Comparison of ENCODE assay signal across 8 cellular contexts in the genomic region with DNA sequence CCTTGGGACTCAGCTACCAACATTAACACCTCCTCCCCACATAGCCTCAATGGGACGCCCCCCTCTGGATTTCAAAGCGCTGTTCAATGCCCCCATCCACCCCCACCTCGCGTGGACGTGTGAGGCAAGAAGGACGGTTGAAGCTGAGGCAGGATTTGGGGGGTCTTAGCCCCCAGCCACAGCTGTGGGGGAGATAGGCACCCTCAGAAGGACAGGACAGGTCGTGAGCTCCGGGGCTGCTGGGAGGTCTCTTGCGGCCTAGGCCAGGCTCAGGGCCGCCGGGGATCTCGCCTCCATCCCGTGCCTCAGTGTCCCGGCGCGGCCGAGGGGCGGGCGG. TPM values are rescaled to one million over a fixed set of nuclear protein-coding genes. Genes with fewer than 3 reads are reported as not detected.
A peak's percentile ranks its signal among the peaks of the same experiment; 100 is the strongest.
DNase-seq lines count a peak whose midpoint lies in the region; ATAC-seq and TF ChIP-seq lines count a peak whose summit lies in the region.

No MANE protein-coding gene starts in this region.

- intact Hi-C loops in activated B cell treated with CpG ODN at 0.5 μM for 24 hours (cut with micrococcal nuclease): no loop called here

- H3K4me3 ChIP-seq in H7 (ENCODE audit: insufficient read depth, low read depth, low read length) (peak overlapping the region; percentile 70), hepatocyte (no peak overlapping the region)

- H4K20me1 ChIP-seq in hepatocyte (ENCODE audit: insufficient read depth, poor library complexity, severe bottlenecking): no peaks in the 10 kb centered on the region

- no peak for DNase-seq in H7
- no peak for DNase-seq in activated B cell treated with CpG ODN at 0.5 μM for 24 hours
- no peak for DNase-seq in hepatocyte (ENCODE audit: low spot score)
- DNase-seq in stimulated activated effector memory CD8-positive, alpha-beta T cell treated with anti-CD3 and anti-CD28 coated beads, Interleukin-12 subunit alpha, Interleukin-12 subunit beta, amount 100 ng/mL, for 72 hours (ENCODE audit: low spot score in 2 of 2): peak in 1 of 2 donors; percentile 57
- no peak for DNase-seq in AML-193 (lab: John Stamatoyannopoulos, UW)
- DNase-seq in NCI-H2107 treated with DMSO at 0.1 percent for 48 hours (lab: John Stamatoyannopoulos, UW; ENCODE audit: unreplicated experiment): no peak
- no peak for DNase-seq in GOT3 (lab: John Stamatoyannopoulos, UW)
- no peak for DNase-seq in mucosa of gallbladder (ENCODE audit: low spot score)

- H3K36me3 ChIP-seq in H7 (replicated peaks; ENCODE audit: control insufficient read depth, insufficient read depth, low read length) (no peaks in the 10 kb centered on the region), hepatocyte (replicated peaks; ENCODE audit: insufficient read depth, low read depth) (no peaks in the 10 kb centered on the region)

- no peaks in the 10 kb centered on the region for H3K36me3 Mint-ChIP-seq in activated B cell treated with CpG ODN at 0.5 μM for 24 hours (ENCODE audit: low read depth)
- no peaks in the 10 kb centered on the region for H3K36me3 Mint-ChIP-seq in stimulated activated effector memory CD8-positive, alpha-beta T cell treated with anti-CD3 and anti-CD28 coated beads, Interleukin-12 subunit alpha, Interleukin-12 subunit beta, amount 100 ng/mL, for 72 hours

- H3K9me3 ChIP-seq in hepatocyte (ENCODE audit: low read depth): no peaks in the 10 kb centered on the region

- H3K4me1 Mint-ChIP-seq in activated B cell treated with CpG ODN at 0.5 μM for 24 hours: peaks cover 15% of the 10 kb centered on the region
- peaks cover 30% of the 10 kb centered on the region for H3K4me1 Mint-ChIP-seq in stimulated activated effector memory CD8-positive, alpha-beta T cell treated with anti-CD3 and anti-CD28 coated beads, Interleukin-12 subunit alpha, Interleukin-12 subunit beta, amount 100 ng/mL, for 72 hours

- peak overlapping the region; percentile 90 for H3K27ac ChIP-seq in hepatocyte

- H3K4me2 ChIP-seq in hepatocyte: peak overlapping the region; percentile 99

- H2AFZ ChIP-seq in hepatocyte: peak overlapping the region; percentile 99

- no peak for ATAC-seq in activated B cell treated with CpG ODN at 0.5 μM for 24 hours (ENCODE audit: low read depth)
- ATAC-seq in stimulated activated effector memory CD8-positive, alpha-beta T cell treated with anti-CD3 and anti-CD28 coated beads, Interleukin-12 subunit alpha, Interleukin-12 subunit beta, amount 100 ng/mL, for 72 hours: peak; percentile 3

- CTCF ChIA-PET in activated B cell treated with CpG ODN at 0.5 μM for 24 hours (lab: Charles Lee): interaction anchor here (0.7 to 4.4 kb wide), 21 partner anchors 9 to 296 kb away, joined by 3 to 148 read pairs (median 5); partner anchors contain the start of genes AAAS, AMHR2, ESPL1 and MYG1

- no peaks in the 10 kb centered on the region for H3K79me2 ChIP-seq in hepatocyte

- no peak for TF ChIP-seq CTCF in activated B cell treated with CpG ODN at 0.5 μM for 24 hours (IDR thresholded peaks at IDR 0.05)
- TF ChIP-seq CTCF in hepatocyte (IDR thresholded peaks at IDR 0.05; ENCODE audit: poor library complexity): no peak

- H3K27me3 ChIP-seq in H7 (ENCODE audit: control insufficient read depth, insufficient read depth, low read length) (peaks cover 7% of the 10 kb centered on the region), hepatocyte (no peaks in the 10 kb centered on the region)

- WGBS in hepatocyte (ENCODE audit: low lambda C conversion rate, missing lambda C conversion rate): 5% methylated on average over 14 of the region's 19 CpGs

- peaks cover 9% of the 10 kb centered on the region for H3K27me3 Mint-ChIP-seq in activated B cell treated with CpG ODN at 0.5 μM for 24 hours

- POLR2A ChIA-PET in activated B cell treated with CpG ODN at 0.5 μM for 24 hours (lab: Charles Lee): interaction anchor here (0.6 to 2.8 kb wide), 11 partner anchors 14 to 157 kb away, joined by 3 to 24 read pairs (median 8); partner anchors contain the start of genes AAAS, SP1 and TARBP2

- H3K9me3 Mint-ChIP-seq in activated B cell treated with CpG ODN at 0.5 μM for 24 hours: no peaks in the 10 kb centered on the region
- H3K9me3 Mint-ChIP-seq in stimulated activated effector memory CD8-positive, alpha-beta T cell treated with anti-CD3 and anti-CD28 coated beads, Interleukin-12 subunit alpha, Interleukin-12 subunit beta, amount 100 ng/mL, for 72 hours: no peaks in the 10 kb centered on the region

- H3K4me3 Mint-ChIP-seq in activated B cell treated with CpG ODN at 0.5 μM for 24 hours: peak overlapping the region; percentile 67
- peak overlapping the region; percentile 97 for H3K4me3 Mint-ChIP-seq in stimulated activated effector memory CD8-positive, alpha-beta T cell treated with anti-CD3 and anti-CD28 coated beads, Interleukin-12 subunit alpha, Interleukin-12 subunit beta, amount 100 ng/mL, for 72 hours

- H3K27ac Mint-ChIP-seq in activated B cell treated with CpG ODN at 0.5 μM for 24 hours: no peak overlapping the region
- peak overlapping the region; percentile 95 for H3K27ac Mint-ChIP-seq in stimulated activated effector memory CD8-positive, alpha-beta T cell treated with anti-CD3 and anti-CD28 coated beads, Interleukin-12 subunit alpha, Interleukin-12 subunit beta, amount 100 ng/mL, for 72 hours

- H3K4me1 ChIP-seq in hepatocyte (ENCODE audit: insufficient read depth): peaks cover 5% of the 10 kb centered on the region

- no peaks in the 10 kb centered on the region for H3K9me2 ChIP-seq in hepatocyte (replicated peaks; ENCODE audit: insufficient read depth)

RNA-seq across cellular contexts. Expression of gene SP7, which starts 8.3 kb away (rescaled TPM):
- total RNA-seq in H7 (2014; rRNA removed; shearing (Covaris generic)): 0.14 and 0.44 TPM in 2 replicates
- total RNA-seq in activated B cell treated with CpG ODN at 0.5 μM for 24 hours: not detected in 2 replicates
- total RNA-seq in hepatocyte: 0.20 TPM in 1 of 2 replicates, not detected in the other
- polyA plus RNA-seq in hepatocyte: 0.60 TPM in 1 of 2 replicates, not detected in the other
- total RNA-seq in mucosa of gallbladder: not detected

RNA-seq across cellular contexts. Expression of gene AAAS, which starts 23.0 kb away (rescaled TPM):
- total RNA-seq in H7 (2014; rRNA removed; shearing (Covaris generic)): 131 and 137 TPM in 2 replicates
- 57.3 and 72.1 TPM in 2 replicates for total RNA-seq in activated B cell treated with CpG ODN at 0.5 μM for 24 hours
- 57.3 and 60.3 TPM in 2 replicates for total RNA-seq in hepatocyte
- 70.6 and 79.9 TPM in 2 replicates for polyA plus RNA-seq in hepatocyte
- total RNA-seq in mucosa of gallbladder: 55.5 TPM

RNA-seq across cellular contexts. Expression of gene SP1, which starts 35.5 kb away (rescaled TPM):
- total RNA-seq in H7 (2014; rRNA removed; shearing (Covaris generic)): 46.7 and 51.8 TPM in 2 replicates
- total RNA-seq in activated B cell treated with CpG ODN at 0.5 μM for 24 hours (99.2 and 102 TPM in 2 replicates), hepatocyte (48.0 and 53.3 TPM in 2 replicates), mucosa of gallbladder (104 TPM)
- 11.0 and 12.8 TPM in 2 replicates for polyA plus RNA-seq in hepatocyte

RNA-seq across cellular contexts. Expression of gene MYG1, which starts 45.0 kb away (rescaled TPM):
- total RNA-seq in H7 (2014; rRNA removed; shearing (Covaris generic)): 74.2 and 98.0 TPM in 2 replicates
- total RNA-seq in activated B cell treated with CpG ODN at 0.5 μM for 24 hours: 59.1 and 65.3 TPM in 2 replicates
- total RNA-seq in hepatocyte: 25.5 and 35.8 TPM in 2 replicates
- polyA plus RNA-seq in hepatocyte: 34.6 and 35.9 TPM in 2 replicates
- total RNA-seq in mucosa of gallbladder: 63.4 TPM

RNA-seq across cellular contexts. Expression of gene PFDN5, which starts 49.1 kb away (rescaled TPM):
- total RNA-seq in H7 (2014; rRNA removed; shearing (Covaris generic)): 242 and 304 TPM in 2 replicates
- total RNA-seq in activated B cell treated with CpG ODN at 0.5 μM for 24 hours (486 and 578 TPM in 2 replicates), hepatocyte (377 and 379 TPM in 2 replicates), mucosa of gallbladder (420 TPM)
- polyA plus RNA-seq in hepatocyte: 415 and 441 TPM in 2 replicates
